27 cellular contexts compared by ENCODE assay signal in the genomic region with DNA sequence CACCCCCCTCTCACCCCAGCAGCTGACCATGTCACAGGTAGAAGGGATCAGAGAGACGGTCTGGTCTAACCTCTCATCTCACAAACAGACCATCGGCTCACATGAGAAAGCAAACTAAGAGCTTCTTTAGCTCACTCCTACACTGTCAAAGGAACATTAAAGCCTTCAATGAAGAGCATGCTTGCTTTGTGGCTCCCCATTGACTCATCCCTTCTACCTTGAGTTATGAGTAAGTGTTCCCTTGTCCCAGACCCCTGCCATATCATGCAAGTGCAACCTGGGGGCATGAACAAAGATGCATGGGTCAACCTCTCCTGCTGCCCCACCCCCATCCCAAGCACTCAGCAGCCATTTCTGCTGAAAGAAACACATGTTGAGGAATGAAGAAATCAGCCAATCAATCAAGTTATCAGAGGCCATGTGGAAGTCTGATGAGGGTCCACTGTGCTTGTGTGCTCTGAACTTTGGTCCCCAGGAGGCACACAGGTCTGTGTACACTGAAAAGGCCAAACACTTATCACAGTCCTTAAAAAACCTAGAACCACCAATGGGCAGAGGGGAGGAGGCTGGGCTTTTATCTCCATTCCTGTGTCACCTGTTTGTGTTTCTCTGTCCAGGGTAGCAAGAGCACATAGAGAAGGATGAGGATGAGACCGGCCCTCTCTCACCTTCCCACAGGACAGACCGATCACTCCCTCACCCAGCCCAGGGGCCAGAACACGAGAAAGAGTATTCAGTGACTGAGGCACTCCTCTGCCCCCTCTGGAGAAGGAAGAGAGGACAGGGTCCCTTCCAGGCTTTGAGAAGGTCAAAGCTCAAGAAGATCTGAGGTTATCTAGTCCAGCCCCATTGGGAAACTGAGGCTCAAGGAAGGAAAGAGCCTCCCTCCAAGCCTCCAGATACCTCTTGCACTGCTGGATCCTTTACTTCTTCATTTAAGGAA. TPM values are rescaled to one million over a fixed set of nuclear protein-coding genes. Genes with fewer than 3 reads are reported as not detected.
DNase-seq lines count a peak whose midpoint lies in the region; ATAC-seq and TF ChIP-seq lines count a peak whose summit lies in the region.
"Had no signal": no experiment of that assay in that cellular context is flagged by ENCODE, and none has a peak within 500 bp of the region (broad histone marks: within the 10 kb centered on the region; RNA-seq: fewer than 3 reads in every experiment).

No MANE protein-coding gene starts in this region.

- no peak; a peak in 1 of 6 replicates for TF ChIP-seq CTCF in HCT116 (IDR thresholded peaks at IDR 0.05 in 2 of 3, conservative IDR thresholded peaks at IDR 0.05 in 1 of 3; ENCODE audit: borderline replicate concordance in 1 of 3, insufficient read depth in 1 of 3, low read depth in 2 of 3, low read length in 2 of 3)
- no peak for TF ChIP-seq CTCF in WTC11 (IDR thresholded peaks at IDR 0.05)
- no peak for TF ChIP-seq CTCF in liver (IDR thresholded peaks at IDR 0.05; ENCODE audit: low read depth, low read length, missing input control)

- no peak overlapping the region for H3K27ac ChIP-seq in HCT116 (ENCODE audit: low read depth, low read length)
- H3K27ac ChIP-seq in liver (ENCODE audit: low read depth in 1 of 2, low read length in 2 of 2): peak overlapping the region in 1 of 2 donors; percentile 17
- H3K27ac ChIP-seq in naive thymus-derived CD4-positive, alpha-beta T cell (ENCODE audit: low read depth, low read length): no peak overlapping the region
- H3K27ac ChIP-seq: colonic mucosa, HL-60 had no signal

- H3K9me3 ChIP-seq in HCT116 (ENCODE audit: control insufficient read depth in 1 of 2, insufficient read depth in 1 of 2, low read depth in 1 of 2, low read length in 2 of 2) (no peaks in the 10 kb centered on the region), liver (ENCODE audit: control insufficient read depth in 4 of 4, low read length in 3 of 4) (no peaks in the 10 kb centered on the region)
- no peaks in the 10 kb centered on the region for H3K9me3 ChIP-seq in naive thymus-derived CD4-positive, alpha-beta T cell (ENCODE audit: control insufficient read depth in 2 of 3, low read length in 3 of 3)
- H3K9me3 ChIP-seq: colonic mucosa had no signal

- H3K36me3 ChIP-seq in HCT116 (ENCODE audit: control insufficient read depth in 1 of 2, insufficient read depth in 2 of 2, low read length in 2 of 2) (peaks cover 0 to 7% of the 10 kb centered on the region in 2 experiments; a peak in 1 of 4 replicates), liver (ENCODE audit: control insufficient read depth in 4 of 4, insufficient read depth in 3 of 4, low read depth in 1 of 4, low read length in 3 of 4) (peaks cover 0 to 25% (median 19%) of the 10 kb centered on the region in 4 donors)
- H3K36me3 ChIP-seq in naive thymus-derived CD4-positive, alpha-beta T cell (ENCODE audit: control insufficient read depth in 2 of 3, insufficient read depth in 3 of 3, low read length in 3 of 3): peaks cover 0 to 6% (median 0%) of the 10 kb centered on the region in 3 experiments
- H3K36me3 ChIP-seq: colonic mucosa had no signal

- no peaks in the 10 kb centered on the region for H4K20me1 ChIP-seq in HCT116 (ENCODE audit: insufficient read depth)

- H3K27me3 ChIP-seq in HCT116 (ENCODE audit: insufficient read depth, low read length) (no peaks in the 10 kb centered on the region), liver (ENCODE audit: control insufficient read depth in 4 of 4, insufficient read depth in 4 of 4, low read length in 3 of 4) (no peaks in the 10 kb centered on the region)
- no peaks in the 10 kb centered on the region for H3K27me3 ChIP-seq in naive thymus-derived CD4-positive, alpha-beta T cell (ENCODE audit: control insufficient read depth in 2 of 2, insufficient read depth in 2 of 2, low read length in 2 of 2)
- H3K27me3 ChIP-seq: colonic mucosa had no signal

- H3K27ac Mint-ChIP-seq in WTC11: no peak overlapping the region
- no peak overlapping the region for H3K27ac Mint-ChIP-seq in naive thymus-derived CD4-positive, alpha-beta T cell
- H3K27ac Mint-ChIP-seq: natural killer cell; stimulated activated memory B cell treated with anti-CD40 and anti-IgM and Interleukin-4, amounts not matched to agents 10 μg/mL and 1 μg/mL and 100 μg/mL, for 72 hours; type B pancreatic cell had no signal

- no peak for TF ChIP-seq POLR2A in HCT116 (IDR thresholded peaks at IDR 0.05; ENCODE audit: borderline replicate concordance, extremely low read depth, insufficient read depth, insufficient read length)

- H3K9ac ChIP-seq in HCT116 (ENCODE audit: low read length): no peak overlapping the region
- peak overlapping the region in 1 of 2 donors; percentile 33 for H3K9ac ChIP-seq in liver (ENCODE audit: low read depth in 1 of 2, low read length in 2 of 2)

- CTCF ChIA-PET in HCT116 (lab: Charles Lee): interaction anchor here (2.5 kb wide), 1 partner anchor 14 kb away, joined by 8 read pairs; no protein-coding TSS in a partner anchor
- CTCF ChIA-PET in WTC11 (lab: Charles Lee): interaction anchor here (0.6 to 1.7 kb wide), 8 partner anchors 13 to 284 kb away, joined by 3 to 10 read pairs (median 4); a partner anchor contains a TSS
- CTCF ChIA-PET in naive thymus-derived CD4-positive, alpha-beta T cell (lab: Charles Lee): interaction anchor here (1.4 kb wide), 1 partner anchor 13 kb away, joined by 3 read pairs; no protein-coding TSS in a partner anchor

- no peaks in the 10 kb centered on the region for H3K4me1 ChIP-seq in HCT116 (ENCODE audit: control insufficient read depth in 1 of 2, insufficient read depth in 2 of 2, low read length in 2 of 2)
- H3K4me1 ChIP-seq in liver (ENCODE audit: control insufficient read depth in 4 of 4, insufficient read depth in 4 of 4, low read length in 3 of 4): peaks cover 29 to 90% (median 79%) of the 10 kb centered on the region in 4 donors
- H3K4me1 ChIP-seq in naive thymus-derived CD4-positive, alpha-beta T cell (ENCODE audit: control insufficient read depth in 2 of 2, insufficient read depth in 2 of 2, low read length in 2 of 2): no peaks in the 10 kb centered on the region
- H3K4me1 ChIP-seq: colonic mucosa had no signal

- DNase-seq in HCT116 (ENCODE audit: low read depth, low spot score) (no peak), WTC11 (ENCODE audit: low spot score) (no peak), HCEC 1CT (no peak)
- no peak for DNase-seq in naive thymus-derived CD4-positive, alpha-beta T cell
- DNase-seq: activated CD4-positive, alpha-beta T cell treated with anti-CD3 and anti-CD28 coated beads, Interleukin-2, amount 50 U/mL, for 48 hours; activated CD8-positive, alpha-beta memory T cell treated with anti-CD3 and anti-CD28 coated beads, Interleukin-2, amount 50 U/mL, for 4 hours; activated naive CD4-positive, alpha-beta T cell treated with anti-CD3 and anti-CD28 coated beads, Interleukin-2, amount 50 U/mL, for 16 hours; C1 segment of cervical spinal cord; colonic mucosa; COR-L47; effector CD4-positive, alpha-beta T cell; H7; hypothalamus; MM.1S; natural killer cell; NCI-H2029; NCI-H524 treated with DMSO at 0.1 percent for 48 hours; stimulated activated CD4-positive, alpha-beta T cell treated with anti-CD3 and anti-CD28 coated beads, Interleukin-15, amount 100 ng/mL, for 24 hours had no signal

- TF ChIP-seq RAD21 in HCT116 (IDR thresholded peaks at IDR 0.05; ENCODE audit: low read depth) (no peak), liver (IDR thresholded peaks at IDR 0.05) (peak; percentile 13 to 50)

- RAD21 ChIA-PET in HCT116 (lab: Charles Lee; ENCODE audit: low non-redundant PET in 1 of 2, low total read pairs in 2 of 2, uncharacterized antibody in 2 of 2, unreplicated experiment in 2 of 2): no interaction called here

- peaks cover 11% of the 10 kb centered on the region for H3K27me3 Mint-ChIP-seq in WTC11 (ENCODE audit: low read depth)
- peaks cover 0 to 4% (median 0%) of the 10 kb centered on the region in 5 donors for H3K27me3 Mint-ChIP-seq in naive thymus-derived CD4-positive, alpha-beta T cell
- H3K27me3 Mint-ChIP-seq: type B pancreatic cell had no signal

- no peaks in the 10 kb centered on the region for H3K79me2 ChIP-seq in HCT116 (ENCODE audit: insufficient read depth, low read length)

- ATAC-seq in HCT116 (peak; percentile 54; the same call in 1 of the 2 replicates), WTC11 (0 out of 2 replicates have a peak, but pooled peaks have one; percentile 6)
- no peak for ATAC-seq in naive thymus-derived CD4-positive, alpha-beta T cell
- ATAC-seq: natural killer cell; stimulated activated memory B cell treated with anti-CD40 and anti-IgM and Interleukin-4, amounts not matched to agents 10 μg/mL and 1 μg/mL and 100 μg/mL, for 72 hours had no signal

- POLR2A ChIA-PET in HCT116 (lab: Charles Lee): no interaction called here
- POLR2A ChIA-PET in WTC11 (lab: Charles Lee): no interaction called here
- POLR2A ChIA-PET in naive thymus-derived CD4-positive, alpha-beta T cell (lab: Charles Lee): no interaction called here

- H3K9me2 ChIP-seq in HCT116 (ENCODE audit: insufficient read depth): no peaks in the 10 kb centered on the region

- H3K4me2 ChIP-seq in HCT116 (ENCODE audit: low read length): no peak overlapping the region

- H3K9me3 Mint-ChIP-seq in WTC11: no peaks in the 10 kb centered on the region
- H3K9me3 Mint-ChIP-seq in naive thymus-derived CD4-positive, alpha-beta T cell: no peaks in the 10 kb centered on the region
- H3K9me3 Mint-ChIP-seq: natural killer cell, type B pancreatic cell had no signal

- no TSS peak for BruUV-seq in HCT116 (replicated peaks; lab: Mats Ljungman, UMichigan)

- WGBS in liver: 45% methylated on average over 5 of the region's 5 CpGs

- H3K4me1 Mint-ChIP-seq in WTC11: peaks cover 14% of the 10 kb centered on the region
- no peaks in the 10 kb centered on the region for H3K4me1 Mint-ChIP-seq in naive thymus-derived CD4-positive, alpha-beta T cell
- H3K4me1 Mint-ChIP-seq: natural killer cell; stimulated activated memory B cell treated with anti-CD40 and anti-IgM and Interleukin-4, amounts not matched to agents 10 μg/mL and 1 μg/mL and 100 μg/mL, for 72 hours had no signal

- intact Hi-C loops in HCT116 (cut with micrococcal nuclease): no loop called here
- intact Hi-C loops in naive thymus-derived CD4-positive, alpha-beta T cell (cut with micrococcal nuclease): no loop called here

- H3K4me3 ChIP-seq in HCT116 (replicated peaks in 1 of 2; ENCODE audit: low read depth in 1 of 2, low read length in 2 of 2): no peak overlapping the region
- no peak overlapping the region for H3K4me3 ChIP-seq in liver (ENCODE audit: low read depth in 1 of 3, low read length in 3 of 3)
- H3K4me3 ChIP-seq in naive thymus-derived CD4-positive, alpha-beta T cell (ENCODE audit: low read length): no peak overlapping the region
- H3K4me3 ChIP-seq: colonic mucosa had no signal

- H3K4me3 Mint-ChIP-seq in WTC11: no peak overlapping the region
- H3K4me3 Mint-ChIP-seq in naive thymus-derived CD4-positive, alpha-beta T cell: no peak overlapping the region
- H3K4me3 Mint-ChIP-seq: natural killer cell; stimulated activated memory B cell treated with anti-CD40 and anti-IgM and Interleukin-4, amounts not matched to agents 10 μg/mL and 1 μg/mL and 100 μg/mL, for 72 hours; type B pancreatic cell had no signal

- peaks cover 8% of the 10 kb centered on the region; the same call in 1 of the 2 replicates for H3K36me3 Mint-ChIP-seq in WTC11
- peaks cover 0 to 24% (median 6%) of the 10 kb centered on the region in 5 donors for H3K36me3 Mint-ChIP-seq in naive thymus-derived CD4-positive, alpha-beta T cell
- H3K36me3 Mint-ChIP-seq: natural killer cell; stimulated activated memory B cell treated with anti-CD40 and anti-IgM and Interleukin-4, amounts not matched to agents 10 μg/mL and 1 μg/mL and 100 μg/mL, for 72 hours had no signal

- H2AFZ ChIP-seq in HCT116 (ENCODE audit: low read depth, low read length, poor library complexity, severe bottlenecking): no peak overlapping the region

RNA-seq across cellular contexts. Expression of a gene that starts 9.5 kb away (rescaled TPM):
- total RNA-seq in HCT116 (2021; ENCODE audit: unreplicated experiment) (16.1 TPM), WTC11 (2021) (18.3 to 20.2 TPM (median 19.7 TPM) in 3 replicates), liver (100 to 1,000 TPM in 1 of 2 donors, 10 to 100 TPM in 1; 24.5 to 119 TPM)
- polyA plus RNA-seq in HCT116 (2012): 17.3 and 20.5 TPM in 2 replicates
- polyA plus RNA-seq in liver: 10 to 100 TPM; 66.6 to 91.0 TPM
- total RNA-seq in naive thymus-derived CD4-positive, alpha-beta T cell: 10 to 100 TPM in 2 of 5 experiments, 1 to 10 TPM in 2, under 1 TPM in 1; 0.17 to 16.9 (median 4.9) TPM
- polyA plus RNA-seq in naive thymus-derived CD4-positive, alpha-beta T cell: 1 to 10 TPM; 3.2 to 4.4 TPM
- total RNA-seq: T-helper 1 cell treated with Interleukin-12 subunit alpha and Interleukin-12 subunit beta and Interleukin-4 antibody, amounts not matched to agents 30 ng/mL and 1 ng/mL, for 36 hours had no signal

RNA-seq across cellular contexts. Expression of a gene that starts 23.8 kb away (rescaled TPM):
- 0.47 TPM for total RNA-seq in HCT116 (2021; ENCODE audit: unreplicated experiment)
- 0.39 and 0.56 TPM in 2 replicates for polyA plus RNA-seq in HCT116 (2012)
- not detected in 3 replicates for total RNA-seq in WTC11 (2021)
- total RNA-seq in liver: under 1 TPM; 0.05 to 0.25 TPM
- polyA plus RNA-seq in liver: under 1 TPM in 1 of 2 donors, not detected in 1; 0.15 TPM
- not detected for total RNA-seq in naive thymus-derived CD4-positive, alpha-beta T cell
- not detected for polyA plus RNA-seq in naive thymus-derived CD4-positive, alpha-beta T cell
- total RNA-seq: cardiac septum; H7; lung microvascular endothelial cell; mononuclear cell; natural killer cell; T-helper 1 cell treated with Interleukin-12 subunit alpha and Interleukin-12 subunit beta and Interleukin-4 antibody, amounts not matched to agents 30 ng/mL and 1 ng/mL, for 36 hours had no signal

RNA-seq across cellular contexts. Expression of a gene that starts 54.0 kb away (rescaled TPM):
- total RNA-seq in HCT116 (2021; ENCODE audit: unreplicated experiment): 1.3 TPM
- 0.30 and 0.73 TPM in 2 replicates for polyA plus RNA-seq in HCT116 (2012)
- total RNA-seq in WTC11 (2021): 0.35 to 1.2 TPM (median 0.66 TPM) in 3 replicates
- under 1 TPM in 1 of 2 donors, not detected in 1; 0.50 TPM for total RNA-seq in liver
- polyA plus RNA-seq in liver: 1 to 10 TPM in 1 of 2 donors, not detected in 1; 1.4 TPM
- under 1 TPM in 1 of 5 experiments, not detected in 4; 0.61 TPM for total RNA-seq in naive thymus-derived CD4-positive, alpha-beta T cell
- not detected for polyA plus RNA-seq in naive thymus-derived CD4-positive, alpha-beta T cell
- total RNA-seq: cardiac septum; H7; mononuclear cell; natural killer cell; omental fat pad; T-helper 1 cell treated with Interleukin-12 subunit alpha and Interleukin-12 subunit beta and Interleukin-4 antibody, amounts not matched to agents 30 ng/mL and 1 ng/mL, for 36 hours had no signal
